11 cellular contexts compared by ENCODE assay signal in the genomic region with DNA sequence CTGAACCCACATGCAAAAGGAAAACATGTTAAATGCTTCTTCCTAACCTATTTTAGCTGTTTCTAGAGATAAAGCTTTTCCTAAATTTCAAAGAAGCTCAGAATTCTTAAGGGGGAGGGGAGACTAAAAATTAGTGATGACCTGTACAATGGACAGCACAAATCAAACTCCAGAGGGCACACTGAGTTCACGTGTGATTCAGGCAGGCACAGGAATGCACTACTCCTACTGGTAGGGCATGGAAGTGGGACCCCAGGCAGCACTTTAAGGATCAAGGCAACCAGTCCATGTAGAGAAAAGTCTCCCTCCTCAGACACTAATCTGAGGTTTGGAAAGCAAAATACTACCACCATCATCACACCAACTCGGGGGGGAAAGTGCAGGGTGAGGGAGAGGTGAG. TPM values are rescaled to one million over a fixed set of nuclear protein-coding genes. Genes with fewer than 3 reads are reported as not detected.
DNase-seq lines count a peak whose midpoint lies in the region; ATAC-seq, FAIRE-seq and TF ChIP-seq lines count a peak whose summit lies in the region.
"Had no signal": no experiment of that assay in that cellular context is flagged by ENCODE, and none has a peak within 500 bp of the region (broad histone marks: within the 10 kb centered on the region; RNA-seq: fewer than 3 reads in every experiment).

No MANE protein-coding gene starts in this region.

- no peak overlapping the region for H3K4me2 ChIP-seq in osteoblast (ENCODE audit: insufficient read depth, low read length)

- no peaks in the 10 kb centered on the region for H3K79me2 ChIP-seq in osteoblast (ENCODE audit: insufficient read depth, low read length)

- TF ChIP-seq CTCF in GM12865 (IDR thresholded peaks at IDR 0.05; ENCODE audit: insufficient read depth, low read depth, low read length, missing control alignments), result peak; percentile 2
- peak; percentile 36 for TF ChIP-seq CTCF in choroid plexus epithelial cell (conservative IDR thresholded peaks at IDR 0.05; ENCODE audit: low read depth, low read length)
- peak; percentile 36 for TF ChIP-seq CTCF in osteoblast (IDR thresholded peaks at IDR 0.05; ENCODE audit: extremely low read depth, low read depth, low read length)

- FAIRE-seq in GM12892 (lab: Jason Lieb, UNC), result no peak
- FAIRE-seq: endometrium had no signal

- no peaks in the 10 kb centered on the region for H3K9me3 ChIP-seq in osteoblast (ENCODE audit: low read depth, low read length)

- ATAC-seq in HG03520 (IDR thresholded peaks at IDR 0.05; ENCODE audit: unreplicated experiment) (no peak), GM19452 (IDR thresholded peaks at IDR 0.05; ENCODE audit: unreplicated experiment) (no peak)

- no peak overlapping the region for H2AFZ ChIP-seq in osteoblast (ENCODE audit: low read length)

- DNase-seq in GM12865 (ENCODE audit: low read depth) (peak; percentile 18), NCI-H1105 treated with DMSO at 0.1 percent for 48 hours (lab: John Stamatoyannopoulos, UW) (peak; percentile 44), choroid plexus epithelial cell (ENCODE audit: low read depth) (peak; percentile 20), osteoblast (ENCODE audit: insufficient read length, low spot score, missing footprints) (no peak), GM12892 (ENCODE audit: insufficient read length) (no peak)
- DNase-seq in effector CD8-positive, alpha-beta T cell (lab: John Stamatoyannopoulos, UW), result no peak

- no peak for TF ChIP-seq POLR2A in GM12892 (IDR thresholded peaks at IDR 0.05; ENCODE audit: low read depth, low read length)

- no peaks in the 10 kb centered on the region for H3K4me1 ChIP-seq in osteoblast (ENCODE audit: insufficient read depth, low read length)

- H3K27me3 ChIP-seq in osteoblast (ENCODE audit: insufficient read depth, low read length), result no peaks in the 10 kb centered on the region

- no peaks in the 10 kb centered on the region for H3K36me3 ChIP-seq in osteoblast (ENCODE audit: insufficient read depth, low read length)

- H4K20me1 ChIP-seq in osteoblast (ENCODE audit: insufficient read depth, low read length), result no peaks in the 10 kb centered on the region

- H3K27ac ChIP-seq in osteoblast (ENCODE audit: low read depth, low read length), result no peak overlapping the region

- H3K4me3 ChIP-seq in GM12865 (ENCODE audit: low read depth, low read length) (no peak overlapping the region), choroid plexus epithelial cell (ENCODE audit: low read depth, low read length) (no peak overlapping the region), osteoblast (ENCODE audit: insufficient read depth, low read length) (no peak overlapping the region)

RNA-seq across cellular contexts. Expression of a gene that starts 31.3 kb away (rescaled TPM):
- total RNA-seq in osteoblast, result not detected in 2 replicates
- not detected for polyA plus RNA-seq in GM12892 (2012; ENCODE audit: missing spikeins)
- total RNA-seq: skeletal muscle tissue; T-helper 1 cell treated with Interleukin-12 subunit alpha and Interleukin-12 subunit beta and Interleukin-4 antibody, amounts not matched to agents 30 ng/mL and 1 ng/mL, for 36 hours had no signal

RNA-seq across cellular contexts. Expression of a gene that starts 46.9 kb away (rescaled TPM):
- total RNA-seq in osteoblast, result not detected in 2 replicates
- polyA plus RNA-seq in GM12892 (2012; ENCODE audit: missing spikeins), result not detected
- total RNA-seq: skeletal muscle tissue; T-helper 1 cell treated with Interleukin-12 subunit alpha and Interleukin-12 subunit beta and Interleukin-4 antibody, amounts not matched to agents 30 ng/mL and 1 ng/mL, for 36 hours had no signal

Comparison
In these comparisons a context has a peak if more than half of its experiments do, and no peak if none do; other contexts are left out.
1. DNase-seq: peak in GM12865 (single experiment), NCI-H1105 treated with DMSO at 0.1 percent for 48 hours (single experiment) and choroid plexus epithelial cell (single experiment); none in osteoblast (single experiment), effector CD8-positive, alpha-beta T cell (single experiment) and GM12892 (single experiment).
2. Peak in every context shown above with its lines, with median percentiles within 50 percentile points of each other: CTCF ChIP-seq.